Comparison of ENCODE assay signal across 18 cellular contexts in the genomic region with DNA sequence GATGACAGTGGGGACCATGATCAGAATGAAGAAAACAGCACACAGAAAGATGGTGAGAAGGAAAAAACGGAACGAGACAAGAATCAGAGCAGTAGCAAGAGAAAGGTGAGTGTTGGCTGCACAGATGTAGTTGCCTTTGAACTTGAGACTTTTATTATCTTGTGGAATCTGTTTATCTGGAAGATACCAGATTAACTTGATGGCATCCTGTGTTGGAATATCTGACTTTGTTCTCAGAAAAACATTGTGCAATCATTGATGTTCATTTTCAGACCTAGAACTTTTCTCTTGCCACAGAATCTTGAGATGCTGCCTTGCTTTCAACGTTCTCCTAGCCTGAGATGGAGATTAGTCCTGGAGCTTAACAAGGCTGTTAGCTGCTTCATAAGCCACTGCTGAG. TPM values are rescaled to one million over a fixed set of nuclear protein-coding genes. Genes with fewer than 3 reads are reported as not detected.
A peak's percentile ranks its signal among the peaks of the same experiment; 100 is the strongest.
DNase-seq lines count a peak whose midpoint lies in the region; ATAC-seq and TF ChIP-seq lines count a peak whose summit lies in the region.
"Had no signal": no experiment of that assay in that cellular context is flagged by ENCODE, and none has a peak within 500 bp of the region (broad histone marks: within the 10 kb centered on the region; RNA-seq: fewer than 3 reads in every experiment).

No MANE protein-coding gene starts in this region.

- H3K4me3 Mint-ChIP-seq in MCF 10A (ENCODE audit: unreplicated experiment), result no peak overlapping the region
- H3K4me3 Mint-ChIP-seq in activated T-helper 17 cell treated with anti-CD3 and anti-CD28 coated beads, Interleukin-2, amount 50 U/mL, for 72 hours, result no peak overlapping the region

- H3K27ac Mint-ChIP-seq in MCF 10A (ENCODE audit: low read depth, unreplicated experiment), result peak overlapping the region; percentile 39
- H3K27ac Mint-ChIP-seq in activated T-helper 17 cell treated with anti-CD3 and anti-CD28 coated beads, Interleukin-2, amount 50 U/mL, for 72 hours, result peak overlapping the region; percentile 21

- TF ChIP-seq POLR2A in breast epithelium (IDR thresholded peaks at IDR 0.05), result no peak

- no peaks in the 10 kb centered on the region for H3K36me3 ChIP-seq in breast epithelium

- peaks cover 60% of the 10 kb centered on the region for H3K36me3 Mint-ChIP-seq in MCF 10A (ENCODE audit: insufficient read depth, unreplicated experiment)
- H3K36me3 Mint-ChIP-seq in activated T-helper 17 cell treated with anti-CD3 and anti-CD28 coated beads, Interleukin-2, amount 50 U/mL, for 72 hours (ENCODE audit: low read depth), result peaks cover 97% of the 10 kb centered on the region

- H3K27me3 Mint-ChIP-seq in MCF 10A (ENCODE audit: insufficient read depth, unreplicated experiment), result no peaks in the 10 kb centered on the region
- no peaks in the 10 kb centered on the region for H3K27me3 Mint-ChIP-seq in activated T-helper 17 cell treated with anti-CD3 and anti-CD28 coated beads, Interleukin-2, amount 50 U/mL, for 72 hours

- CTCF ChIA-PET in MCF 10A (lab: Yijun Ruan, JAX), result interaction anchor here (0.6 to 0.7 kb wide), 2 partner anchors 49 to 635 kb away, joined by 3 to 4 read pairs; no protein-coding TSS in a partner anchor

- H3K4me1 Mint-ChIP-seq in MCF 10A (ENCODE audit: insufficient read depth, unreplicated experiment), result peaks cover 28% of the 10 kb centered on the region
- peaks cover 45% of the 10 kb centered on the region for H3K4me1 Mint-ChIP-seq in activated T-helper 17 cell treated with anti-CD3 and anti-CD28 coated beads, Interleukin-2, amount 50 U/mL, for 72 hours

- intact Hi-C loops in MCF 10A (cut with micrococcal nuclease) (no loop called here), breast epithelium (cut with DNase I; ENCODE audit: low total_unique reads) (no loop called here)

- H3K9me3 ChIP-seq in breast epithelium, result no peaks in the 10 kb centered on the region
- H3K9me3 ChIP-seq: BLaER1 treated with 17β-estradiol and CSF1 and Interleukin-3, amounts not matched to agents 10 nM and 100 nM had no signal

- no peak for ATAC-seq in activated T-helper 17 cell treated with anti-CD3 and anti-CD28 coated beads, Interleukin-2, amount 50 U/mL, for 72 hours (replicated peaks)
- ATAC-seq: HCT116 had no signal

- no peaks in the 10 kb centered on the region for H3K27me3 ChIP-seq in breast epithelium
- H3K27me3 ChIP-seq: BLaER1 treated with 17β-estradiol and CSF1 and Interleukin-3, amounts not matched to agents 10 nM and 100 nM had no signal

- H3K4me3 ChIP-seq in breast epithelium (no peak overlapping the region), choroid plexus epithelial cell (ENCODE audit: low read depth, low read length) (no peak overlapping the region)
- H3K4me3 ChIP-seq: BLaER1 treated with 17β-estradiol and CSF1 and Interleukin-3, amounts not matched to agents 10 nM and 100 nM; SK-N-MC had no signal

- no TSS peak for BruUV-seq in MCF 10A (replicated peaks; lab: Mats Ljungman, UMichigan)

- H3K9me3 Mint-ChIP-seq in MCF 10A (ENCODE audit: unreplicated experiment), result no peaks in the 10 kb centered on the region
- no peaks in the 10 kb centered on the region for H3K9me3 Mint-ChIP-seq in activated T-helper 17 cell treated with anti-CD3 and anti-CD28 coated beads, Interleukin-2, amount 50 U/mL, for 72 hours

- TF ChIP-seq CTCF in MCF 10A (IDR thresholded peaks at IDR 0.05; ENCODE audit: unreplicated experiment), result no peak
- TF ChIP-seq CTCF in breast epithelium (IDR thresholded peaks at IDR 0.05), result no peak
- no peak for TF ChIP-seq CTCF in choroid plexus epithelial cell (conservative IDR thresholded peaks at IDR 0.05; ENCODE audit: low read depth, low read length)

- POLR2A ChIA-PET in MCF 10A (lab: Yijun Ruan, JAX), result no interaction called here

- DNase-seq in MCF 10A (ENCODE audit: unreplicated experiment) (no peak), breast epithelium (ENCODE audit: low spot score in 2 of 2) (no peak), choroid plexus epithelial cell (ENCODE audit: low read depth) (peak; percentile 27), NCI-H1105 (lab: John Stamatoyannopoulos, UW) (no peak), NCI-H524 treated with DMSO at 0.1 percent for 48 hours (lab: John Stamatoyannopoulos, UW) (no peak), MV-4-11 (lab: John Stamatoyannopoulos, UW) (no peak)
- DNase-seq: DMS79, GOT3, NCI-H1105 treated with DMSO at 0.1 percent for 48 hours, NCI-H1694 treated with DMSO at 0.1 percent for 48 hours, NCI-H510A, NCI-H774, Right ventricle myocardium superior had no signal

- no peak overlapping the region for H3K27ac ChIP-seq in breast epithelium
- H3K27ac ChIP-seq: BLaER1 treated with 17β-estradiol and CSF1 and Interleukin-3, amounts not matched to agents 10 nM and 100 nM; SK-N-MC had no signal

- peaks cover 0 to 7% of the 10 kb centered on the region in 2 donors for H3K4me1 ChIP-seq in breast epithelium

RNA-seq across cellular contexts. Expression of gene EIF4E2, which starts 5.9 kb away (rescaled TPM):
- total RNA-seq in MCF 10A (2022) (51.7 and 52.8 TPM in 2 replicates), breast epithelium (10 to 100 TPM; 31.6 to 57.4 (median 36.1) TPM)
- 10 to 100 TPM; 44.3 to 65.7 TPM for total RNA-seq in activated T-helper 17 cell treated with anti-CD3 and anti-CD28 coated beads, Interleukin-2, amount 50 U/mL, for 72 hours

RNA-seq across cellular contexts. Expression of gene TIGD1, which starts 6.1 kb away (rescaled TPM):
- total RNA-seq in MCF 10A (2022), result 4.9 and 5.2 TPM in 2 replicates
- 1 to 10 TPM; 2.9 to 5.6 (median 5.0) TPM for total RNA-seq in breast epithelium
- total RNA-seq in activated T-helper 17 cell treated with anti-CD3 and anti-CD28 coated beads, Interleukin-2, amount 50 U/mL, for 72 hours, result 1 to 10 TPM; 6.0 to 7.7 TPM

RNA-seq across cellular contexts. Expression of gene CHRNG, which starts 16.9 kb away (rescaled TPM):
- not detected in 2 replicates for total RNA-seq in MCF 10A (2022)
- not detected for total RNA-seq in breast epithelium
- not detected for total RNA-seq in activated T-helper 17 cell treated with anti-CD3 and anti-CD28 coated beads, Interleukin-2, amount 50 U/mL, for 72 hours
- total RNA-seq: OCI-LY7, Right ventricle myocardium superior had no signal

RNA-seq across cellular contexts. Expression of gene CHRND, which starts 30.5 kb away (rescaled TPM):
- not detected in 2 replicates for total RNA-seq in MCF 10A (2022)
- not detected for total RNA-seq in breast epithelium
- not detected for total RNA-seq in activated T-helper 17 cell treated with anti-CD3 and anti-CD28 coated beads, Interleukin-2, amount 50 U/mL, for 72 hours
- total RNA-seq: OCI-LY7, Right ventricle myocardium superior had no signal

RNA-seq across cellular contexts. Expression of gene PRSS56, which starts 36.2 kb away (rescaled TPM):
- not detected in 2 replicates for total RNA-seq in MCF 10A (2022)
- not detected for total RNA-seq in breast epithelium
- not detected for total RNA-seq in activated T-helper 17 cell treated with anti-CD3 and anti-CD28 coated beads, Interleukin-2, amount 50 U/mL, for 72 hours
- total RNA-seq: OCI-LY7 had no signal
